29 cellular contexts compared by ENCODE assay signal in the genomic region with DNA sequence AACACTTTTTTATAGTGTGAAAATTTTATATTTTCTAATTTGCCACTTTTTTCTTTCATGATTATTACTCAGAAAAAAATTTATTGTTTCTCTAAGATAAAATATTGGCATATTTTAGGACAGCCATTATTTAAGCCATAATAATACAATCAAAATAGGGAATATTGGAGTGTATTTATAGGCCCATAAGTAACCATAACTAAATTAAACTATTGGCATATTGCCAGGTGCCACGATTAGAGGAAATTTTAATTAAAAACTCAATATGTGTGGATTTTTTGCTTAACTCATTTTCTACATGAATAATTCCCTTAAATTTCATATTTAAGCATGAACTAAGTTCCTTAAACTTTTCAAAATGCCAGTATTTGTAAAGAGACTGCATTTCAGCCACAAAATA.
DNase-seq lines count a peak whose midpoint lies in the region; ATAC-seq, FAIRE-seq and TF ChIP-seq lines count a peak whose summit lies in the region.
"Had no signal": no experiment of that assay in that cellular context is flagged by ENCODE, and none has a peak within 500 bp of the region (broad histone marks: within the 10 kb centered on the region; RNA-seq: fewer than 3 reads in every experiment).

No MANE protein-coding gene starts in this region.

- ATAC-seq in K562, result no peak
- no peak for ATAC-seq in pancreas
- ATAC-seq: A549; CD8-positive, alpha-beta T cell had no signal

- H3K4me1 ChIP-seq in K562 (replicated peaks in 1 of 2; ENCODE audit: control insufficient read depth in 2 of 2, insufficient read depth in 2 of 2, low read length in 2 of 2) (no peaks in the 10 kb centered on the region), pancreas (no peaks in the 10 kb centered on the region)
- H3K4me1 ChIP-seq: A549; BE2C; BLaER1; BLaER1 treated with 17β-estradiol and CSF1 and Interleukin-3, amounts not matched to agents 10 nM and 100 nM; Caco-2 had no signal

- no peaks in the 10 kb centered on the region for H3K9me1 ChIP-seq in K562 (ENCODE audit: control insufficient read depth, insufficient read depth, low read length)

- no peak for TF ChIP-seq EP300 in K562 (IDR thresholded peaks at IDR 0.05; ENCODE audit: low read length)

- no peak for DNase-seq in K562 (ENCODE audit: extremely low read depth in 1 of 4, low spot score in 3 of 4)
- no peak for DNase-seq in pancreas
- DNase-seq: 8988T; ACHN; AML-193; BE2C; C1 segment of cervical spinal cord; Caco-2; Calu3; CD4-positive, alpha-beta memory T cell; CD4-positive, alpha-beta T cell; CD4-positive, CD25-positive, alpha-beta regulatory T cell; CD8-positive, alpha-beta memory T cell; CD8-positive, alpha-beta T cell; COR-L47; DMS 273 treated with DMSO at 0.1 percent for 48 hours; DMS153; DMS53; DMS79; DMS79 treated with DMSO at 0.1 percent for 48 hours; DND-41; EL had no signal

- intact Hi-C loops in K562 (cut with micrococcal nuclease) (no loop called here), pancreas (cut with DNase I) (no loop called here)

- POLR2A ChIA-PET in K562 (lab: Yijun Ruan, JAX), result no interaction called here

- BruUV-seq in K562 (replicated peaks; lab: Mats Ljungman, UMichigan), result no TSS peak

- H3K79me2 ChIP-seq in K562 (ENCODE audit: control insufficient read depth, insufficient read depth, low read length), result no peaks in the 10 kb centered on the region

- H3K9ac ChIP-seq in K562 (ENCODE audit: insufficient read depth in 1 of 2, low read depth in 2 of 2, low read length in 2 of 2), result no peak overlapping the region
- H3K9ac ChIP-seq: BLaER1; BLaER1 treated with 17β-estradiol and CSF1 and Interleukin-3, amounts not matched to agents 10 nM and 100 nM had no signal

- FAIRE-seq in K562 (lab: Jason Lieb, UNC) (no peak), pancreas (lab: Jason Lieb, UNC) (no peak)
- FAIRE-seq: A204.1, A549, D721Med had no signal

- in situ Hi-C loops in K562 (cut with MboI), result no loop called here

- no peak overlapping the region for H3K4me3 ChIP-seq in K562
- H3K4me3 ChIP-seq in pancreas, result no peak overlapping the region
- H3K4me3 ChIP-seq: A549; BLaER1; BLaER1 treated with 17β-estradiol and CSF1 and Interleukin-3, amounts not matched to agents 10 nM and 100 nM had no signal

- H3K27me3 ChIP-seq in K562 (ENCODE audit: control insufficient read depth in 2 of 2, insufficient read depth in 2 of 2, low read length in 2 of 2), result no peaks in the 10 kb centered on the region
- H3K27me3 ChIP-seq in pancreas, result no peaks in the 10 kb centered on the region
- H3K27me3 ChIP-seq: BE2C; BLaER1; BLaER1 treated with 17β-estradiol and CSF1 and Interleukin-3, amounts not matched to agents 10 nM and 100 nM had no signal

- no peak for TF ChIP-seq RAD21 in K562 (CRISPR knock-in tag; conservative IDR thresholded peaks at IDR 0.05 in 1 of 2, IDR thresholded peaks at IDR 0.05 in 1 of 2)

- 13% methylated on average over 1 of the region's 1 CpG for WGBS in K562 (ENCODE audit: insufficient coverage, low coverage, missing lambda C conversion rate)
- 77 to 85% methylated on average over 1 of the region's 1 CpG for WGBS in pancreas, 2 donors

- CTCF ChIA-PET in K562 (lab: Yijun Ruan, JAX; ENCODE audit: low intra/inter-chr PET ratio), result no interaction called here

- H4K20me1 ChIP-seq in K562 (replicated peaks; ENCODE audit: control insufficient read depth, insufficient read depth, low read length), result no peaks in the 10 kb centered on the region
- H4K20me1 ChIP-seq: BLaER1; BLaER1 treated with 17β-estradiol and CSF1 and Interleukin-3, amounts not matched to agents 10 nM and 100 nM had no signal

- TF ChIP-seq CTCF in K562 (IDR thresholded peaks at IDR 0.05 in 2 of 3, conservative IDR thresholded peaks at IDR 0.05 in 1 of 3; ENCODE audit: insufficient read depth in 2 of 3, low read depth in 1 of 3, low read length in 3 of 3) (no peak), pancreas (IDR thresholded peaks at IDR 0.05) (no peak)

- no peak for TF ChIP-seq POLR2A in K562 (conservative IDR thresholded peaks at IDR 0.05)

- no peak overlapping the region for H3K4me2 ChIP-seq in K562 (ENCODE audit: insufficient read depth, low read length)
- H3K4me2 ChIP-seq: A549; BLaER1; BLaER1 treated with 17β-estradiol and CSF1 and Interleukin-3, amounts not matched to agents 10 nM and 100 nM had no signal

- no peak overlapping the region for H2AFZ ChIP-seq in K562 (ENCODE audit: low read depth, low read length)

- H3K9me3 ChIP-seq in K562 (replicated peaks; ENCODE audit: control insufficient read depth, insufficient read depth, low read depth, low read length) (no peaks in the 10 kb centered on the region), pancreas (no peaks in the 10 kb centered on the region)
- H3K9me3 ChIP-seq: A549, BE2C, BLaER1, Caco-2 had no signal

- H3K27ac ChIP-seq in K562 (ENCODE audit: extremely low read depth, low read depth, low read length) (no peak overlapping the region), pancreas (no peak overlapping the region)
- H3K27ac ChIP-seq: 22Rv1; A549; BLaER1; BLaER1 treated with 17β-estradiol and CSF1 and Interleukin-3, amounts not matched to agents 10 nM and 100 nM; C4-2B had no signal

- H3K36me3 ChIP-seq in K562 (ENCODE audit: control insufficient read depth, insufficient read depth, low read length) (no peaks in the 10 kb centered on the region), pancreas (no peaks in the 10 kb centered on the region)
- H3K36me3 ChIP-seq: BE2C; BLaER1; BLaER1 treated with 17β-estradiol and CSF1 and Interleukin-3, amounts not matched to agents 10 nM and 100 nM had no signal

TF ChIP-seq in K562, 482 proteins besides CTCF, POLR2A, EP300 and RAD21:
- no peak for TF ChIP-seq ZNF282 (CRISPR knock-in tag; IDR thresholded peaks at IDR 0.05)
- TF ChIP-seq ZNF436 (CRISPR knock-in tag; IDR thresholded peaks at IDR 0.05), result no peak
- TF ChIP-seq NFIC (IDR thresholded peaks at IDR 0.05), result peak; percentile 64
- TF ChIP-seq DLX4 (CRISPR knock-in tag; IDR thresholded peaks at IDR 0.05), result no peak
- peak; percentile 73 for TF ChIP-seq NFIX (CRISPR knock-in tag; IDR thresholded peaks at IDR 0.05; ENCODE audit: low read depth)
- no peak for TF ChIP-seq TFE3 (CRISPR knock-in tag; IDR thresholded peaks at IDR 0.05)
- TF ChIP-seq ZNF431 (CRISPR knock-in tag; IDR thresholded peaks at IDR 0.05), result no peak
- TF ChIP-seq CC2D1A (IDR thresholded peaks at IDR 0.05), result no peak
- TF ChIP-seq, protein P1, sequence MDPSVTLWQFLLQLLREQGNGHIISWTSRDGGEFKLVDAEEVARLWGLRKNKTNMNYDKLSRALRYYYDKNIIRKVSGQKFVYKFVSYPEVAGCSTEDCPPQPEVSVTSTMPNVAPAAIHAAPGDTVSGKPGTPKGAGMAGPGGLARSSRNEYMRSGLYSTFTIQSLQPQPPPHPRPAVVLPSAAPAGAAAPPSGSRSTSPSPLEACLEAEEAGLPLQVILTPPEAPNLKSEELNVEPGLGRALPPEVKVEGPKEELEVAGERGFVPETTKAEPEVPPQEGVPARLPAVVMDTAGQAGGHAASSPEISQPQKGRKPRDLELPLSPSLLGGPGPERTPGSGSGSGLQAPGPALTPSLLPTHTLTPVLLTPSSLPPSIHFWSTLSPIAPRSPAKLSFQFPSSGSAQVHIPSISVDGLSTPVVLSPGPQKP (CRISPR knock-in tag; IDR thresholded peaks at IDR 0.05), result no peak
- no peak for TF ChIP-seq SP2 (IDR thresholded peaks at IDR 0.05; ENCODE audit: extremely low read depth, low read depth, low read length, poor library complexity, severe bottlenecking)
- no peak for TF ChIP-seq ETV5 (CRISPR knock-in tag; IDR thresholded peaks at IDR 0.05; ENCODE audit: low read depth)
- TF ChIP-seq HMG20B (CRISPR knock-in tag; IDR thresholded peaks at IDR 0.05), result no peak
